In the genomic region with DNA sequence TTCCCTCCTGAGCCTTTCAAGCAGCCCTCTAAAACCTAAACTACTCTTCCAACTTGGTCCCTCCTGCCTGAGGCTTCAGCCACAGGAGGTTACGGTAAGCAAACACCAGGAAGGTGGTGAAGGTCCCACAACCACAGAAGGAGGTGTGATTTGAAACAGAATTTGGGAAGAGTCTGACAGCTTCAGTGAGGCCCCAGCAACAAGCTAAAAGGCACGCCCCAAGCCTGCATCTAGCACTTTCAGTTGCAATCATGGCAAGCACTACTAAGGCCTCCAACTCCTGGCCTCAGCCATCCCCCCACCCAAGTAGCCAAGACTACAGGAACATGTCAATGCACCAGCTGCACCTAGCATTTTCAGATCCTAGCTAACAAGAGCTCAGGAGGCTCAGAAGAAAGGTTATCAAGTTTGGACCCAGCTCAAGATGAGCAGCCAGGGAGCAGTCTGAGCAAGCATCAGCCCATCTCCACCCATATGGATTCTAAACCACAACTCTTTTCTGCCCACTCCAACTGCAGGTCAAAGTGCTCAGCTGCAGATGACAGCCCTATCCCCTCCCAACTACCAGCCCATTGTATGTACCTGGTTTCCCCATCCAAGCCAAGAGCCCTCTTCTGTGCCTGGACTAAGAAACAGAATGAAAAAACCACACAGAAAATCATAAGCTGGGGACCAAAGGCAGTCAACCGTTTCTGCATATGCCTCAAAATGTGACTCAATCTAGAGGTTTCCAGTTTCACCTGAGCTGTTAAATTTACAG, we compare ENCODE assay signal across 8 cellular contexts. TPM values are rescaled to one million over a fixed set of nuclear protein-coding genes. Genes with fewer than 3 reads are reported as not detected.
A peak's percentile ranks its signal among the peaks of the same experiment; 100 is the strongest.
DNase-seq lines count a peak whose midpoint lies in the region; ATAC-seq, FAIRE-seq and TF ChIP-seq lines count a peak whose summit lies in the region.

No MANE protein-coding gene starts in this region.

- peaks cover 8% of the 10 kb centered on the region for H3K36me3 Mint-ChIP-seq in natural killer cell

- H3K4me3 ChIP-seq in bronchial epithelial cell (ENCODE audit: low read depth, low read length): no peak overlapping the region

- no peaks in the 10 kb centered on the region for H3K27me3 Mint-ChIP-seq in natural killer cell (ENCODE audit: low read depth in 2 of 2)

- intact Hi-C loops in natural killer cell (cut with micrococcal nuclease): loop anchor here (1.0 to 5.0 kb wide), 5 partner anchors 14 to 324 kb away; a partner anchor contains a TSS

- peaks cover 5% of the 10 kb centered on the region for H3K36me3 ChIP-seq in bronchial epithelial cell (ENCODE audit: control insufficient read depth, insufficient read depth, low read length)

- ATAC-seq in GM21381 (IDR thresholded peaks at IDR 0.05; ENCODE audit: unreplicated experiment): peak; percentile 30
- ATAC-seq in natural killer cell: peak; percentile 8 to 19 (median 9)
- no peak for ATAC-seq in GM19463 (IDR thresholded peaks at IDR 0.05; ENCODE audit: unreplicated experiment)

- peaks cover 78 to 89% of the 10 kb centered on the region in 2 donors for H3K4me1 Mint-ChIP-seq in natural killer cell

- peak overlapping the region; percentile 83 for H3K27ac ChIP-seq in C4-2B

- H3K27me3 ChIP-seq in bronchial epithelial cell (ENCODE audit: control insufficient read depth, insufficient read depth, low read length): no peaks in the 10 kb centered on the region

- no peaks in the 10 kb centered on the region for H3K9me3 Mint-ChIP-seq in natural killer cell

- no peak for FAIRE-seq in bronchial epithelial cell (lab: Jason Lieb, UNC)

- DNase-seq in NCI-H226: peak; percentile 20
- DNase-seq in bronchial epithelial cell (ENCODE audit: low read depth): peak; percentile 39
- no peak for DNase-seq in natural killer cell
- no peak for DNase-seq in amygdala (lab: John Stamatoyannopoulos, UW)
- no peak for DNase-seq in HCEC 1CT

- H3K27ac Mint-ChIP-seq in natural killer cell: peak overlapping the region; percentile 97 to 98

- TF ChIP-seq CTCF in C4-2B (conservative IDR thresholded peaks at IDR 0.05): no peak
- no peak for TF ChIP-seq CTCF in bronchial epithelial cell (IDR thresholded peaks at IDR 0.05; ENCODE audit: insufficient read depth, low read length, severe bottlenecking)
- no peak for TF ChIP-seq CTCF in natural killer cell (IDR thresholded peaks at IDR 0.05)

- peak overlapping the region; percentile 93 for H3K4me3 Mint-ChIP-seq in natural killer cell

RNA-seq across cellular contexts. Expression of a gene that starts 10.4 kb away (rescaled TPM):
- total RNA-seq in bronchial epithelial cell: 354 and 607 TPM in 2 replicates
- total RNA-seq in natural killer cell: 100 to 1,000 TPM; 623 to 740 (median 677) TPM

RNA-seq across cellular contexts. Expression of a gene that starts 16.6 kb away (rescaled TPM):
- total RNA-seq in bronchial epithelial cell (2,058 and 2,441 TPM in 2 replicates), natural killer cell (100 to 1,000 TPM; 628 to 754 (median 714) TPM)

RNA-seq across cellular contexts. Expression of a gene that starts 34.3 kb away (rescaled TPM):
- total RNA-seq in bronchial epithelial cell (7.0 and 9.5 TPM in 2 replicates), natural killer cell (10 to 100 TPM; 20.0 to 28.9 (median 26.2) TPM)

RNA-seq across cellular contexts. Expression of a gene that starts 44.6 kb away (rescaled TPM):
- total RNA-seq in bronchial epithelial cell: 150 and 162 TPM in 2 replicates
- total RNA-seq in natural killer cell: 100 to 1,000 TPM; 254 to 305 (median 259) TPM

RNA-seq across cellular contexts. Expression of a gene that starts 55.5 kb away (rescaled TPM):
- total RNA-seq in bronchial epithelial cell: 10.0 and 11.1 TPM in 2 replicates
- 100 to 1,000 TPM; 221 to 233 (median 232) TPM for total RNA-seq in natural killer cell

Comparison
In these comparisons a context has a peak if more than half of its experiments do, and no peak if none do; other contexts are left out.
1. DNase-seq: peak in NCI-H226 (single experiment) and bronchial epithelial cell (single experiment); none in natural killer cell (single experiment), amygdala (0 of 56) and HCEC 1CT (single experiment).